ENCODE assay signal across 8 cellular contexts in genomic region chr16:29961479-29962343, GRCh38. TPM values are rescaled to one million over a fixed set of nuclear protein-coding genes. Genes with fewer than 3 reads are reported as not detected.
DNase-seq lines count a peak whose midpoint lies in the region; ATAC-seq and TF ChIP-seq lines count a peak whose summit lies in the region.

TMEM219 (plus strand) TSS chr16:29962079; CDS start chr16:29963144, 1,065 bp downstream.

- 0% methylated on average over 50 of the region's 75 CpGs; no CpG with 5 or more reads in 1 of the 2 donors for WGBS in transverse colon (ENCODE audit: low coverage in 1 of 2), 2 donors

- H3K27ac ChIP-seq in cardiac muscle cell (peak within 1 kb of the TSS; percentile 60), transverse colon (peak within 1 kb of the TSS; percentile 93 to 98 (median 96))

- intact Hi-C loops in transverse colon (cut with DNase I; ENCODE audit: low total_unique reads) = no loop called here

- H3K4me3 ChIP-seq in GM08714 (ENCODE audit: low read length) (peak within 1 kb of the TSS; percentile 66), cardiac muscle cell (peak within 1 kb of the TSS; percentile 83), transverse colon (peak within 1 kb of the TSS; percentile 60 to 90 (median 76))

- H3K27me3 ChIP-seq in cardiac muscle cell (no peaks in the 10 kb centered on the region), transverse colon (no peaks in the 10 kb centered on the region)

- peaks cover 4% of the 10 kb centered on the region for H3K4me1 ChIP-seq in cardiac muscle cell (ENCODE audit: low read depth)
- H3K4me1 ChIP-seq in transverse colon = peaks cover 0 to 38% (median 20%) of the 10 kb centered on the region in 4 donors

- peak; percentile 43 for TF ChIP-seq CTCF in cardiac muscle cell (IDR thresholded peaks at IDR 0.05; ENCODE audit: low read depth, low read length)
- peak; percentile 48 to 90 (median 59) for TF ChIP-seq CTCF in transverse colon (IDR thresholded peaks at IDR 0.05)

- H3K9me3 ChIP-seq in cardiac muscle cell (ENCODE audit: low read depth) (no peaks in the 10 kb centered on the region), transverse colon (no peaks in the 10 kb centered on the region)

- TF ChIP-seq EP300 in transverse colon (IDR thresholded peaks at IDR 0.05; ENCODE audit: low read depth) = no peak

- peak; percentile 84 for ATAC-seq in HG02588 (IDR thresholded peaks at IDR 0.05; ENCODE audit: unreplicated experiment)

- DNase-seq in NCI-H1105 (lab: John Stamatoyannopoulos, UW) (peak; percentile 79), SW 1271 (lab: John Stamatoyannopoulos, UW) (peak; percentile 88 to 89), cardiac muscle cell (ENCODE audit: low read depth in 1 of 2, low spot score in 1 of 2) (peak; percentile 93), pons (ENCODE audit: low spot score) (peak; percentile 93), transverse colon (peak; percentile 94)
- DNase-seq in activated naive CD8-positive, alpha-beta T cell treated with anti-CD3 and anti-CD28 coated beads, Interleukin-2, amount 50 U/mL, for 16 hours (ENCODE audit: low read depth, low spot score) = peak; percentile 83

- in situ Hi-C loops in transverse colon (cut with MboI; ENCODE audit: low pct_ligation_motif_present in 1 of 4, low pct_unique_long_range_greater_than_20kb in 1 of 4, low sequenced_read_pairs in 3 of 4) = no loop called here

- peak; percentile 64 for TF ChIP-seq POLR2A in transverse colon (IDR thresholded peaks at IDR 0.05)

- H3K36me3 ChIP-seq in cardiac muscle cell (no peaks in the 10 kb centered on the region), transverse colon (no peaks in the 10 kb centered on the region)

RNA-seq across cellular contexts. Expression of gene TMEM219, which starts in this region (rescaled TPM):
- 73.7 and 110 TPM in 2 replicates for total RNA-seq in cardiac muscle cell
- polyA plus RNA-seq in cardiac muscle cell = 109 and 156 TPM in 2 replicates
- total RNA-seq in transverse colon = 100 to 1,000 TPM; 149 to 210 (median 158) TPM

Comparison
In these comparisons a context has a peak if more than half of its experiments do, and no peak if none do; other contexts are left out.
1. Peak in every context shown above with its lines: DNase-seq, ATAC-seq, H3K4me3 ChIP-seq and H3K27ac ChIP-seq.